Comparison of ENCODE assay signal across 8 cellular contexts in the genomic region with DNA sequence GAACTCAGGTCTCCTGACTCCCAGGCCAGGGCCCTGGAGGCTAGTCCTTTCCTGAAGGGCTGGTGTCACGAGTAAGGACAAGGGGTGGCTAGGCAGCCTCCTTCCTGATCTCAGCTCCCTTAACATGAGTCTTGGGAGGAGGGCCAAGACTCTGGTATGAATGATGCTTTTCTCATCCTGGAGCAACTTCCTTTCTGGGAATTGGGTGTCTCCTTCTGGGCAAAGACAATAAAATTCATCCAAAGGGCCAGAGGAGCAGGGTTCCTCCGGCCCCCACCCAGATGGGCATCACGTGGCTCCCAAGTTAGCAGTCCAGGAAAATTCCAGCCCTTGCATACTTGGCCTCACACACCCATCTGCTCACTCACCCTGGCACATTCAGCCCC. TPM values are rescaled to one million over a fixed set of nuclear protein-coding genes. Genes with fewer than 3 reads are reported as not detected.
DNase-seq lines count a peak whose midpoint lies in the region; ATAC-seq, FAIRE-seq and TF ChIP-seq lines count a peak whose summit lies in the region.
"Had no signal": no experiment of that assay in that cellular context is flagged by ENCODE, and none has a peak within 500 bp of the region (broad histone marks: within the 10 kb centered on the region; RNA-seq: fewer than 3 reads in every experiment).

A gene (plus strand): TSS at position 335 of the 386 bp plus-strand sequence. CDS start 200 bp downstream, outside the sequence.

- no peaks in the 10 kb centered on the region for H3K9me3 Mint-ChIP-seq in IgD-negative memory B cell
- H3K9me3 Mint-ChIP-seq: dendritic cell treated with granulocyte-macrophage colony-stimulating factor and Interleukin-4, amounts not matched to agents 40 ng/mL and 50 ng/mL, for 4 days had no signal

- H3K27me3 ChIP-seq in K562 (ENCODE audit: control insufficient read depth in 2 of 2, insufficient read depth in 2 of 2, low read length in 2 of 2), result no peaks in the 10 kb centered on the region

- H3K4me1 Mint-ChIP-seq in IgD-negative memory B cell, result peaks cover 38 to 52% (median 51%) of the 10 kb centered on the region in 3 donors

- peak within 1 kb of the TSS in 1 of 2 experiments; percentile 49; a peak in 2 of 4 replicates for H3K9ac ChIP-seq in K562 (ENCODE audit: insufficient read depth in 1 of 2, low read depth in 2 of 2, low read length in 2 of 2)

- no peak for FAIRE-seq in K562 (lab: Jason Lieb, UNC)

- DNase-seq in K562 (ENCODE audit: extremely low read depth in 1 of 4, low spot score in 3 of 4) (no peak), kidney tubule cell (ENCODE audit: low spot score) (peak; percentile 33)
- DNase-seq in activated effector memory CD4-positive, alpha-beta T cell treated with anti-CD3 and anti-CD28 coated beads, Interleukin-2, amount 50 U/mL, for 16 hours, result no peak

- no peaks in the 10 kb centered on the region for H3K9me3 ChIP-seq in K562 (replicated peaks; ENCODE audit: control insufficient read depth, insufficient read depth, low read depth, low read length)

- WGBS in K562 (ENCODE audit: insufficient coverage, low coverage, missing lambda C conversion rate), result 60% methylated on average over 3 of the region's 3 CpGs

- CTCF ChIA-PET in K562 (lab: Yijun Ruan, JAX; ENCODE audit: low intra/inter-chr PET ratio), result interaction anchor here (0.7 to 1.1 kb wide), 2 partner anchors 31 to 430 kb away, joined by 3 to 4 read pairs; no protein-coding TSS in a partner anchor

- no TSS peak for BruUV-seq in K562 (replicated peaks; lab: Mats Ljungman, UMichigan)

- H3K27ac ChIP-seq in K562 (ENCODE audit: extremely low read depth, low read depth, low read length) (no peak within 1 kb of the TSS), temporal lobe (ENCODE audit: low read depth, low read length) (peak within 1 kb of the TSS; percentile 6)

- peak within 1 kb of the TSS; percentile 54; the same call in 1 of the 2 replicates for H3K4me2 ChIP-seq in K562 (ENCODE audit: insufficient read depth, low read length)

- in situ Hi-C loops in K562 (cut with MboI), result no loop called here

- no peaks in the 10 kb centered on the region for H4K20me1 ChIP-seq in K562 (replicated peaks; ENCODE audit: control insufficient read depth, insufficient read depth, low read length)

- no peaks in the 10 kb centered on the region for H3K36me3 ChIP-seq in K562 (ENCODE audit: control insufficient read depth, insufficient read depth, low read length)

- TF ChIP-seq EP300 in K562 (IDR thresholded peaks at IDR 0.05; ENCODE audit: low read length), result no peak

- peak within 1 kb of the TSS; percentile 99 for H2AFZ ChIP-seq in K562 (ENCODE audit: low read depth, low read length)

- no peak for TF ChIP-seq POLR2A in K562 (conservative IDR thresholded peaks at IDR 0.05)

- ATAC-seq in K562, result no peak
- ATAC-seq in GM21825 (IDR thresholded peaks at IDR 0.05; ENCODE audit: unreplicated experiment), result no peak
- no peak for ATAC-seq in HG03439 (IDR thresholded peaks at IDR 0.05; ENCODE audit: unreplicated experiment)

- no peaks in the 10 kb centered on the region for H3K36me3 Mint-ChIP-seq in IgD-negative memory B cell

- peaks cover 25 to 28% of the 10 kb centered on the region in 2 experiments; a peak in 4 of 5 replicates for H3K4me1 ChIP-seq in K562 (replicated peaks in 1 of 2; ENCODE audit: control insufficient read depth in 2 of 2, insufficient read depth in 2 of 2, low read length in 2 of 2)

- H3K4me3 Mint-ChIP-seq in IgD-negative memory B cell, result peak within 1 kb of the TSS; percentile 25 to 86 (median 62)

- H3K9me1 ChIP-seq in K562 (ENCODE audit: control insufficient read depth, insufficient read depth, low read length), result no peaks in the 10 kb centered on the region

- intact Hi-C loops in K562 (cut with micrococcal nuclease), result loop anchor here (5.0 kb wide), 1 partner anchor 40 kb away; a partner anchor contains a TSS

- POLR2A ChIA-PET in K562 (lab: Yijun Ruan, JAX), result interaction anchor here (0.7 to 1.8 kb wide), 7 partner anchors 8 to 69 kb away, joined by 3 to 9 read pairs (median 3); no protein-coding TSS in a partner anchor

- no peak within 1 kb of the TSS for H3K4me3 ChIP-seq in K562

- no peaks in the 10 kb centered on the region for H3K79me2 ChIP-seq in K562 (ENCODE audit: control insufficient read depth, insufficient read depth, low read length)

- peak within 1 kb of the TSS; percentile 91 to 97 (median 95) for H3K27ac Mint-ChIP-seq in IgD-negative memory B cell
- H3K27ac Mint-ChIP-seq: dendritic cell treated with granulocyte-macrophage colony-stimulating factor and Interleukin-4, amounts not matched to agents 40 ng/mL and 50 ng/mL, for 4 days had no signal

- TF ChIP-seq RAD21 in K562 (CRISPR knock-in tag; conservative IDR thresholded peaks at IDR 0.05 in 1 of 2, IDR thresholded peaks at IDR 0.05 in 1 of 2), result no peak

- TF ChIP-seq CTCF in K562 (IDR thresholded peaks at IDR 0.05 in 2 of 3, conservative IDR thresholded peaks at IDR 0.05 in 1 of 3; ENCODE audit: insufficient read depth in 2 of 3, low read depth in 1 of 3, low read length in 3 of 3), result no peak

- peaks cover 2% of the 10 kb centered on the region for H3K27me3 Mint-ChIP-seq in IgD-negative memory B cell

TF ChIP-seq in K562, 482 proteins besides CTCF, POLR2A, EP300 and RAD21:
- no peak for TF ChIP-seq IRF2 (CRISPR knock-in tag; IDR thresholded peaks at IDR 0.05)
- no peak for TF ChIP-seq WHSC1 (IDR thresholded peaks at IDR 0.05; ENCODE audit: low read length)
TF ChIP-seq in K562: peak in this region for 0.

RNA-seq across cellular contexts. Expression of the gene that starts here (rescaled TPM):
- polyA plus RNA-seq in IgD-negative memory B cell (not detected), K562 (2011; rRNA removed) (not detected in 2 replicates), K562 (2014; fragmentation: Illumina TruSeq; extraction: Trizol) (not detected in 2 replicates), K562 (2014; fragmentation: Nextera tagmentation; extraction: Ambion mirVana) (not detected), K562 (2014; rRNA removed) (not detected in 2 replicates)
- not detected in 2 replicates for total RNA-seq in K562 (2011; cell fraction: chromatin; rRNA removed; ENCODE audit: low replicate concordance)
- total RNA-seq in K562 (2011; cell fraction: nucleolus; rRNA removed), result 0.33 TPM in 1 of 2 replicates, not detected in the other
- not detected in 2 replicates for total RNA-seq in K562 (2011; cell fraction: nucleoplasm; rRNA removed)
- total RNA-seq in K562 (2014; rRNA removed) (not detected in 2 replicates), K562 (2014; rRNA removed; fragmentation: Illumina TruSeq; extraction: Trizol) (not detected in 2 replicates), K562 (2015; rRNA removed; fragmentation: Illumina TruSeq; extraction: Trizol) (not detected in 2 replicates), K562 (2021) (not detected in 2 replicates), temporal lobe (0.74 TPM)
- not detected in 2 replicates for polyA plus RNA-seq in K562 (2011; cell fraction: cytosol; rRNA removed)
- not detected in 2 replicates for polyA plus RNA-seq in K562 (2011; cell fraction: nucleus; rRNA removed)
- not detected in 2 replicates for polyA plus RNA-seq in K562 (2012)
- not detected in 2 replicates for polyA minus RNA-seq in K562 (2011; rRNA and poly(A)+ RNA removed)
- polyA minus RNA-seq in K562 (2011; cell fraction: cytosol; rRNA and poly(A)+ RNA removed), result not detected in 2 replicates
- not detected in 2 replicates for polyA minus RNA-seq in K562 (2011; cell fraction: nucleus; rRNA and poly(A)+ RNA removed)
